Comparison of ENCODE assay signal across 8 cellular contexts in the genomic region with DNA sequence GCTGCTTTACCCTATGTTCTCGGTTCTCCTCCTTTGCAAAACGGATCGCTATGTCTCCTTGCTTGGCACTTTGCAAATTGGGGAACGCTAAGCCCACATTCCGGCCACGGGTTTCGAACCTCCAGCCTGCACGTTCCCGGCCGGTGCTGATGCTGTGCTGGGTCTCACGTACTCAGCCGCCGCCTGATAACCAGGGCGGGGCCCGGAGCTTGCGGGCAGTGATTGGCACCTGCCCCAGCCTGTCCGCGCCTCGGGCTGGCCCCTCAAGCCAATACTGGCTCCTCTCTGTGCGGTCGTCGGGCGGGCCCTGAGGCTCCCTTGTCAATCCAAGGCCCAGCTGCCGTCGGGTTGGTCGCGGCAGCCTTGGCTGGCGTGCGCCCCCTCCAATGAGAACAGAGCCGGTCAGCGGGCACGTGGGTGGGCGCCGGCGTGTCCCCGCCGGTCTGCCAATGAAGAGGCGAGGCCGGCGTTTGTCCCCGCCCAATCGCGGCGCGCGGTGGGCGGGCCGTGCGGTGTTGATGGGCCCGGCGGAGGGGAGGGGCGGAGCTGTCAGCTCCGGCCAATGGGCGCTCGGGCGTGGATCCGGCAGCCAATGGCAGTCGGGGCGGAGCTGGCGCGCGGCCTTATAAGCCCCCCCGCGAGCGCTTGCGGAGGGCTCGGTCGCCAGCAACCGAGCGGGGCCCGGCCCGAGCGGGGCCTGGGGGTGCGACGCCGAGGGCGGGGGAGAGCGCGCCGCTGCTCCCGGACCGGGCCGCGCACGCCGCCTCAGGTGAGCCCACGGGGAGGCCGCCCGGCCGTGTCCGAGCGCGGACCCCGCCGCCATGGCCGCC. TPM values are rescaled to one million over a fixed set of nuclear protein-coding genes. Genes with fewer than 3 reads are reported as not detected.
DNase-seq lines count a peak whose midpoint lies in the region; ATAC-seq and TF ChIP-seq lines count a peak whose summit lies in the region.

Gene KDM4B, plus strand, starts transcription at position 652 of the 830 bp plus-strand sequence. CDS start 63,778 bp downstream, outside the sequence.

- peak; percentile 93 to 100 (median 98) for DNase-seq in C1 segment of cervical spinal cord (lab: John Stamatoyannopoulos, UW)
- peak; percentile 96 for DNase-seq in NCI-H748 treated with DMSO at 0.1 percent for 48 hours (lab: John Stamatoyannopoulos, UW)
- peak; percentile 96 to 97 for DNase-seq in activated CD4-positive, alpha-beta T cell treated with anti-CD3 and anti-CD28 coated beads, Interleukin-2, amount 50 U/mL, for 24 hours (ENCODE audit: low read depth in 1 of 2, low spot score in 1 of 2)
- DNase-seq in dermis blood vessel endothelial cell, result peak; percentile 100
- DNase-seq in stimulated activated CD4-positive, alpha-beta T cell treated with anti-CD3 and anti-CD28 coated beads, Interleukin-4, amount 100 ng/mL, for 24 hours, result peak; percentile 99

- H3K27me3 ChIP-seq in liver (ENCODE audit: control insufficient read depth in 4 of 4, insufficient read depth in 4 of 4, low read length in 3 of 4), result no peaks in the 10 kb centered on the region

- peaks cover 11 to 41% (median 34%) of the 10 kb centered on the region in 4 donors for H3K4me1 ChIP-seq in liver (ENCODE audit: control insufficient read depth in 4 of 4, insufficient read depth in 4 of 4, low read length in 3 of 4)

- no peak for TF ChIP-seq CTCF in liver (IDR thresholded peaks at IDR 0.05; ENCODE audit: low read depth, low read length, missing input control)

- no peaks in the 10 kb centered on the region for H3K36me3 ChIP-seq in liver (ENCODE audit: control insufficient read depth in 4 of 4, insufficient read depth in 3 of 4, low read depth in 1 of 4, low read length in 3 of 4)

- H3K27ac ChIP-seq in liver (ENCODE audit: low read depth in 1 of 2, low read length in 2 of 2), result peak within 1 kb of the TSS; percentile 52 to 80

- ATAC-seq in GM19372 (IDR thresholded peaks at IDR 0.05; ENCODE audit: low read depth, unreplicated experiment) (peak; percentile 87), HG03558 (IDR thresholded peaks at IDR 0.05; ENCODE audit: extremely low read depth, unreplicated experiment) (peak; percentile 73)

- no peaks in the 10 kb centered on the region for H3K9me3 ChIP-seq in liver (ENCODE audit: control insufficient read depth in 4 of 4, low read length in 3 of 4)

- under 1% methylated on average over 96 of the region's 96 CpGs for WGBS in liver

- no peak for TF ChIP-seq RAD21 in liver (IDR thresholded peaks at IDR 0.05)

- peak within 1 kb of the TSS; percentile 58 to 69 for H3K9ac ChIP-seq in liver (ENCODE audit: low read depth in 1 of 2, low read length in 2 of 2)

- H3K4me3 ChIP-seq in liver (ENCODE audit: low read depth in 1 of 3, low read length in 3 of 3), result peak within 1 kb of the TSS; percentile 67 to 87 (median 80)

TF ChIP-seq in liver, 16 proteins besides CTCF, POLR2A, EP300 and RAD21:
- TF ChIP-seq REST (IDR thresholded peaks at IDR 0.05) (peak; percentile 44), HNF4A (conservative IDR thresholded peaks at IDR 0.05) (no peak), SP1 (IDR thresholded peaks at IDR 0.05) (peak; percentile 99), RXRA (IDR thresholded peaks at IDR 0.05) (peak in 1 of 2 donors; percentile 26), MAX (IDR thresholded peaks at IDR 0.05) (peak; percentile 38), GABPA (IDR thresholded peaks at IDR 0.05 in 1 of 2, conservative IDR thresholded peaks at IDR 0.05 in 1 of 2) (peak in 1 of 2 donors; percentile 38)
- TF ChIP-seq, protein P1, sequence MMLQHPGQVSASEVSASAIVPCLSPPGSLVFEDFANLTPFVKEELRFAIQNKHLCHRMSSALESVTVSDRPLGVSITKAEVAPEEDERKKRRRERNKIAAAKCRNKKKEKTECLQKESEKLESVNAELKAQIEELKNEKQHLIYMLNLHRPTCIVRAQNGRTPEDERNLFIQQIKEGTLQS (IDR thresholded peaks at IDR 0.05), result no peak

RNA-seq across cellular contexts. Expression of gene KDM4B, which starts in this region (rescaled TPM):
- total RNA-seq in dermis blood vessel endothelial cell (13.4 and 20.2 TPM in 2 replicates), liver (10 to 100 TPM; 14.1 to 19.7 TPM)
- polyA plus RNA-seq in liver, result 10 to 100 TPM in 1 of 2 donors, 1 to 10 TPM in 1; 3.2 to 11.6 TPM

Comparison
In these comparisons a context has a peak if more than half of its experiments do, and no peak if none do; other contexts are left out.
1. Peak in every context shown above with its lines: DNase-seq, ATAC-seq, H3K4me3 ChIP-seq and H3K27ac ChIP-seq.